8 cellular contexts compared by ENCODE assay signal in genomic region chr15:73081321-73081958, GRCh38. TPM values are rescaled to one million over a fixed set of nuclear protein-coding genes. Genes with fewer than 3 reads are reported as not detected.
DNase-seq lines count a peak whose midpoint lies in the region; ATAC-seq and TF ChIP-seq lines count a peak whose summit lies in the region.

No MANE protein-coding gene starts in this region.

- H3K27ac Mint-ChIP-seq in osteocyte (ENCODE audit: unreplicated experiment): no peak overlapping the region

- peak; percentile 66 for TF ChIP-seq CTCF in fibroblast of mammary gland (conservative IDR thresholded peaks at IDR 0.05; ENCODE audit: control insufficient read depth, insufficient read depth, low read depth, low read length)
- peak; percentile 75 for TF ChIP-seq CTCF in osteocyte (IDR thresholded peaks at IDR 0.05)

- H3K27me3 Mint-ChIP-seq in osteocyte (ENCODE audit: unreplicated experiment): peaks cover 10% of the 10 kb centered on the region

- H3K9me3 Mint-ChIP-seq in osteocyte (ENCODE audit: unreplicated experiment): no peaks in the 10 kb centered on the region

- in situ Hi-C loops in SK-MEL-5 (cut with HindIII; ENCODE audit: low pct_unique_long_range_greater_than_20kb, low sequenced_read_pairs): no loop called here

- DNase-seq in NCI-H146 (lab: John Stamatoyannopoulos, UW) (peak; percentile 19), NCI-H146 treated with DMSO at 0.1 percent for 48 hours (lab: John Stamatoyannopoulos, UW; ENCODE audit: unreplicated experiment) (no peak), SK-MEL-5 (ENCODE audit: low read depth, low spot score) (peak; percentile 76), fibroblast of mammary gland (ENCODE audit: low read depth) (peak; percentile 76), osteocyte (ENCODE audit: extremely low spot score, unreplicated experiment) (no peak)

- TF ChIP-seq EP300 in Ishikawa (IDR thresholded peaks at IDR 0.05; ENCODE audit: borderline replicate concordance): no peak

- H3K4me1 Mint-ChIP-seq in osteocyte (ENCODE audit: unreplicated experiment): no peaks in the 10 kb centered on the region

- H3K36me3 Mint-ChIP-seq in osteocyte (ENCODE audit: unreplicated experiment): no peaks in the 10 kb centered on the region

- ATAC-seq in HG02623 (IDR thresholded peaks at IDR 0.05; ENCODE audit: unreplicated experiment): no peak
- no peak for ATAC-seq in GM21576 (IDR thresholded peaks at IDR 0.05; ENCODE audit: unreplicated experiment)

- TF ChIP-seq RAD21 in Ishikawa (IDR thresholded peaks at IDR 0.05; ENCODE audit: low read depth): peak; percentile 73

- no peak overlapping the region for H3K4me3 Mint-ChIP-seq in osteocyte (ENCODE audit: unreplicated experiment)

- no peak overlapping the region for H3K4me3 ChIP-seq in fibroblast of mammary gland (ENCODE audit: control insufficient read depth, low read depth, low read length)

TF ChIP-seq in Ishikawa, 13 proteins besides CTCF, POLR2A, EP300 and RAD21:
- TF ChIP-seq, protein P1, sequence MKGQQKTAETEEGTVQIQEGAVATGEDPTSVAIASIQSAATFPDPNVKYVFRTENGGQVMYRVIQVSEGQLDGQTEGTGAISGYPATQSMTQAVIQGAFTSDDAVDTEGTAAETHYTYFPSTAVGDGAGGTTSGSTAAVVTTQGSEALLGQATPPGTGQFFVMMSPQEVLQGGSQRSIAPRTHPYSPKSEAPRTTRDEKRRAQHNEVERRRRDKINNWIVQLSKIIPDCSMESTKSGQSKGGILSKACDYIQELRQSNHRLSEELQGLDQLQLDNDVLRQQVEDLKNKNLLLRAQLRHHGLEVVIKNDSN (IDR thresholded peaks at IDR 0.05): no peak
- TF ChIP-seq MAX (IDR thresholded peaks at IDR 0.05) (no peak), FOXM1 (IDR thresholded peaks at IDR 0.05; ENCODE audit: borderline replicate concordance, low read depth) (no peak), TEAD4 (IDR thresholded peaks at IDR 0.05) (no peak), TCF12 (IDR thresholded peaks at IDR 0.05; ENCODE audit: low read depth) (no peak), EGR1 (IDR thresholded peaks at IDR 0.05) (no peak), YY1 (IDR thresholded peaks at IDR 0.05; ENCODE audit: low read depth) (no peak), CREB1 (IDR thresholded peaks at IDR 0.05; ENCODE audit: low read depth) (no peak), TAF1 (IDR thresholded peaks at IDR 0.05; ENCODE audit: low read depth) (no peak), REST (IDR thresholded peaks at IDR 0.05; ENCODE audit: low read depth) (no peak), CEBPB (IDR thresholded peaks at IDR 0.05) (no peak), NFIC (IDR thresholded peaks at IDR 0.05) (no peak)
TF ChIP-seq in Ishikawa: peak in this region for 0.

RNA-seq across cellular contexts. Expression of gene NEO1, which starts 29.2 kb away (rescaled TPM):
- 11.5 and 14.0 TPM in 2 replicates for total RNA-seq in SK-MEL-5 (2014; rRNA removed; shearing (Covaris generic))
- 14.2 and 30.3 TPM in 2 replicates for polyA plus RNA-seq in SK-MEL-5 (2015; cell fraction: cytosol; rRNA removed)
- 5.4 and 9.7 TPM in 2 replicates for polyA plus RNA-seq in SK-MEL-5 (2015; cell fraction: nucleus; rRNA removed)
- 24.9 and 25.5 TPM in 2 replicates for total RNA-seq in osteocyte

Comparison
In these comparisons a context has a peak if more than half of its experiments do, and no peak if none do; other contexts are left out.
1. DNase-seq: peak in NCI-H146 (single experiment), SK-MEL-5 (single experiment) and fibroblast of mammary gland (single experiment); none in NCI-H146 treated with DMSO at 0.1 percent for 48 hours (single experiment) and osteocyte (single experiment).